1 cellular context compared by ENCODE assay signal in genomic region chr4:54661156-54661555, GRCh38.
TF ChIP-seq lines count a peak whose summit lies in the region.

No MANE protein-coding gene starts in this region.

TF ChIP-seq in IMR-90, 13 proteins besides CTCF, POLR2A, EP300 and RAD21 (continued from another document):
- no peak for TF ChIP-seq FOS (IDR thresholded peaks at IDR 0.05; ENCODE audit: low read depth, low read length)
- TF ChIP-seq USF2 (IDR thresholded peaks at IDR 0.05; ENCODE audit: low read depth, low read length): no peak
TF ChIP-seq in IMR-90: peak in this region for 0.
